Comparison of ENCODE assay signal across 8 cellular contexts in genomic region chr21:39445339-39446269, GRCh38. TPM values are rescaled to one million over a fixed set of nuclear protein-coding genes. Genes with fewer than 3 reads are reported as not detected.
DNase-seq lines count a peak whose midpoint lies in the region; ATAC-seq and TF ChIP-seq lines count a peak whose summit lies in the region.

Gene LCA5L, minus strand, starts transcription at chr21:39445778. Its CDS starts 17,285 bp downstream, at chr21:39428493.

- DNase-seq in ELF-1 (ENCODE audit: low read depth, low spot score): peak; percentile 97
- peak; percentile 94 for DNase-seq in GM23338 (ENCODE audit: low spot score)
- peak; percentile 74 to 79 for DNase-seq in Kasumi-1 (lab: John Stamatoyannopoulos, UW)
- peak; percentile 83 for DNase-seq in RPMI7951 (ENCODE audit: low read depth)
- peak; percentile 88 for DNase-seq in activated T-helper 2 cell treated with anti-CD3 and anti-CD28 coated beads, Interferon-gamma antibody, Interleukin-2, Interleukin-4, amounts not matched to agents 10 μg/mL and 5 μg/mL and 100 μg/mL, durations not matched to agents 14 hours and 24 hours and 36 hours (ENCODE audit: low spot score)
- peak; percentile 92 for DNase-seq in fibroblast of pulmonary artery (ENCODE audit: low read depth)
- peak; percentile 97 for DNase-seq in nephron progenitor cell

- H3K4me3 ChIP-seq in GM23338: peak within 1 kb of the TSS; percentile 92
- H3K4me3 ChIP-seq in fibroblast of pulmonary artery (replicated peaks; ENCODE audit: low read depth, low read length): peak within 1 kb of the TSS; percentile 82

- no peaks in the 10 kb centered on the region; the same call in 2 of the 3 replicates for H3K36me3 Mint-ChIP-seq in GM23338 (ENCODE audit: low read depth)
- H3K36me3 Mint-ChIP-seq in activated T-helper 2 cell treated with anti-CD3 and anti-CD28 coated beads, Interferon-gamma antibody, Interleukin-2, Interleukin-4, amounts not matched to agents 10 μg/mL and 5 μg/mL and 100 μg/mL, durations not matched to agents 14 hours and 24 hours and 36 hours (ENCODE audit: low read depth): no peaks in the 10 kb centered on the region
- peaks cover 5% of the 10 kb centered on the region for H3K36me3 Mint-ChIP-seq in nephron progenitor cell (ENCODE audit: low read depth)
- no peaks in the 10 kb centered on the region for H3K36me3 Mint-ChIP-seq in stimulated activated naive CD8-positive, alpha-beta T cell treated with anti-CD3 and anti-CD28 coated beads, Interleukin-15, Interleukin-2, amounts not matched to agents 100 ng/mL and 50 ng/mL, for 24 hours (ENCODE audit: low read depth)

- H3K27ac Mint-ChIP-seq in GM23338 (peak within 1 kb of the TSS; percentile 91), nephron progenitor cell (peak within 1 kb of the TSS; percentile 98)
- peak within 1 kb of the TSS; percentile 88 for H3K27ac Mint-ChIP-seq in activated T-helper 2 cell treated with anti-CD3 and anti-CD28 coated beads, Interferon-gamma antibody, Interleukin-2, Interleukin-4, amounts not matched to agents 10 μg/mL and 5 μg/mL and 100 μg/mL, durations not matched to agents 14 hours and 24 hours and 36 hours
- H3K27ac Mint-ChIP-seq in stimulated activated naive CD8-positive, alpha-beta T cell treated with anti-CD3 and anti-CD28 coated beads, Interleukin-15, Interleukin-2, amounts not matched to agents 100 ng/mL and 50 ng/mL, for 24 hours: peak within 1 kb of the TSS; percentile 94

- H4K20me1 ChIP-seq in GM23338 (replicated peaks; ENCODE audit: insufficient read depth): no peaks in the 10 kb centered on the region

- peaks cover 28% of the 10 kb centered on the region for H3K4me1 ChIP-seq in GM23338 (ENCODE audit: insufficient read depth)

- no peaks in the 10 kb centered on the region for H3K9me2 ChIP-seq in GM23338 (ENCODE audit: insufficient read depth)

- H3K27me3 ChIP-seq in GM23338 (ENCODE audit: insufficient read depth): no peaks in the 10 kb centered on the region

- H3K9me3 Mint-ChIP-seq in GM23338 (no peaks in the 10 kb centered on the region), nephron progenitor cell (peaks cover 14% of the 10 kb centered on the region)
- no peaks in the 10 kb centered on the region for H3K9me3 Mint-ChIP-seq in activated T-helper 2 cell treated with anti-CD3 and anti-CD28 coated beads, Interferon-gamma antibody, Interleukin-2, Interleukin-4, amounts not matched to agents 10 μg/mL and 5 μg/mL and 100 μg/mL, durations not matched to agents 14 hours and 24 hours and 36 hours
- H3K9me3 Mint-ChIP-seq in stimulated activated naive CD8-positive, alpha-beta T cell treated with anti-CD3 and anti-CD28 coated beads, Interleukin-15, Interleukin-2, amounts not matched to agents 100 ng/mL and 50 ng/mL, for 24 hours: no peaks in the 10 kb centered on the region

- peak; percentile 87 for ATAC-seq in GM23338

- peaks cover 29% of the 10 kb centered on the region for H3K4me1 Mint-ChIP-seq in GM23338
- H3K4me1 Mint-ChIP-seq in activated T-helper 2 cell treated with anti-CD3 and anti-CD28 coated beads, Interferon-gamma antibody, Interleukin-2, Interleukin-4, amounts not matched to agents 10 μg/mL and 5 μg/mL and 100 μg/mL, durations not matched to agents 14 hours and 24 hours and 36 hours (ENCODE audit: low read depth): peaks cover 12% of the 10 kb centered on the region
- H3K4me1 Mint-ChIP-seq in nephron progenitor cell: peaks cover 59% of the 10 kb centered on the region
- H3K4me1 Mint-ChIP-seq in stimulated activated naive CD8-positive, alpha-beta T cell treated with anti-CD3 and anti-CD28 coated beads, Interleukin-15, Interleukin-2, amounts not matched to agents 100 ng/mL and 50 ng/mL, for 24 hours (ENCODE audit: low read depth): peaks cover 21% of the 10 kb centered on the region

- H3K36me3 ChIP-seq in GM23338 (ENCODE audit: insufficient read depth): no peaks in the 10 kb centered on the region

- peak within 1 kb of the TSS; percentile 98 for H2AFZ ChIP-seq in GM23338

- H3K4me2 ChIP-seq in GM23338: peak within 1 kb of the TSS; percentile 94

- H3F3A ChIP-seq in GM23338 (replicated peaks; ENCODE audit: low read depth): peaks cover 8% of the 10 kb centered on the region; the same call in 1 of the 2 replicates

- intact Hi-C loops in activated T-helper 2 cell treated with anti-CD3 and anti-CD28 coated beads, Interferon-gamma antibody, Interleukin-2, Interleukin-4, amounts not matched to agents 10 μg/mL and 5 μg/mL and 100 μg/mL, durations not matched to agents 14 hours and 24 hours and 36 hours (cut with micrococcal nuclease): loop anchor here (2.0 to 5.0 kb wide), 5 partner anchors 57 to 1883 kb away; partner anchors contain the start of genes HMGN1 and PSMG1

- TF ChIP-seq CTCF in GM23338 (conservative IDR thresholded peaks at IDR 0.05; ENCODE audit: low read depth in 2 of 2) (0 out of 4 replicates have a peak, but pooled peaks of 1 of the 2 experiments have one; percentile 7), fibroblast of pulmonary artery (IDR thresholded peaks at IDR 0.05; ENCODE audit: low read length, missing control alignments) (peak; percentile 15), nephron progenitor cell (IDR thresholded peaks at IDR 0.05) (no peak)

- peak within 1 kb of the TSS; percentile 89 for H3K4me3 Mint-ChIP-seq in GM23338
- H3K4me3 Mint-ChIP-seq in activated T-helper 2 cell treated with anti-CD3 and anti-CD28 coated beads, Interferon-gamma antibody, Interleukin-2, Interleukin-4, amounts not matched to agents 10 μg/mL and 5 μg/mL and 100 μg/mL, durations not matched to agents 14 hours and 24 hours and 36 hours (ENCODE audit: low read depth): peak within 1 kb of the TSS; percentile 89
- H3K4me3 Mint-ChIP-seq in nephron progenitor cell: peak within 1 kb of the TSS; percentile 95
- peak within 1 kb of the TSS; percentile 84 for H3K4me3 Mint-ChIP-seq in stimulated activated naive CD8-positive, alpha-beta T cell treated with anti-CD3 and anti-CD28 coated beads, Interleukin-15, Interleukin-2, amounts not matched to agents 100 ng/mL and 50 ng/mL, for 24 hours

- peaks cover 9% of the 10 kb centered on the region for H3K27me3 Mint-ChIP-seq in GM23338 (ENCODE audit: insufficient read depth, low read depth, poor library complexity)
- H3K27me3 Mint-ChIP-seq in activated T-helper 2 cell treated with anti-CD3 and anti-CD28 coated beads, Interferon-gamma antibody, Interleukin-2, Interleukin-4, amounts not matched to agents 10 μg/mL and 5 μg/mL and 100 μg/mL, durations not matched to agents 14 hours and 24 hours and 36 hours (ENCODE audit: low read depth): peaks cover 40% of the 10 kb centered on the region
- peaks cover 12% of the 10 kb centered on the region for H3K27me3 Mint-ChIP-seq in nephron progenitor cell (ENCODE audit: low read depth, poor library complexity)
- no peaks in the 10 kb centered on the region for H3K27me3 Mint-ChIP-seq in stimulated activated naive CD8-positive, alpha-beta T cell treated with anti-CD3 and anti-CD28 coated beads, Interleukin-15, Interleukin-2, amounts not matched to agents 100 ng/mL and 50 ng/mL, for 24 hours

- H3K27ac ChIP-seq in GM23338 (ENCODE audit: low read depth): peak within 1 kb of the TSS; percentile 46; the same call in 1 of the 2 replicates

- no peaks in the 10 kb centered on the region for H3K79me2 ChIP-seq in GM23338 (replicated peaks; ENCODE audit: insufficient read depth)

TF ChIP-seq in GM23338, 12 proteins besides CTCF, POLR2A, EP300 and RAD21:
- TF ChIP-seq ZNF114 (CRISPR knock-in tag; IDR thresholded peaks at IDR 0.05) (no peak), EZH2phosphoT487 (IDR thresholded peaks at IDR 0.05; ENCODE audit: unreplicated experiment) (no peak), STAT1 (IDR thresholded peaks at IDR 0.05; ENCODE audit: unreplicated experiment) (no peak), POLR2AphosphoS5 (IDR thresholded peaks at IDR 0.05; ENCODE audit: low read depth) (peak; percentile 67)

RNA-seq across cellular contexts. Expression of gene LCA5L, which starts in this region (rescaled TPM):
- total RNA-seq in GM23338 (2014; rRNA removed; shearing (Covaris generic)): 0.69 TPM in 1 of 2 replicates, not detected in the other
- polyA plus RNA-seq in GM23338 (2016; fragmentation: Nextera tagmentation; extraction: Ambion mirVana): 0.73 and 1.4 TPM in 2 replicates
- 0.20 and 0.96 TPM in 2 replicates for total RNA-seq in RPMI7951 (2014; rRNA removed; shearing (Covaris generic))
- 0.32 TPM in 1 of 2 replicates, not detected in the other for total RNA-seq in activated T-helper 2 cell treated with anti-CD3 and anti-CD28 coated beads, Interferon-gamma antibody, Interleukin-2, Interleukin-4, amounts not matched to agents 10 μg/mL and 5 μg/mL and 100 μg/mL, durations not matched to agents 14 hours and 24 hours and 36 hours

Comparison
In these comparisons a context has a peak if more than half of its experiments do, and no peak if none do; other contexts are left out.
1. Peak in every context shown above with its lines: DNase-seq, ATAC-seq, H3K4me3 ChIP-seq and H3K27ac ChIP-seq.
2. Peak in DNase-seq in RPMI7951; RNA of the gene not detected or under 1 TPM.
3. Peak in DNase-seq in activated T-helper 2 cell treated with anti-CD3 and anti-CD28 coated beads, Interferon-gamma antibody, Interleukin-2, Interleukin-4, amounts not matched to agents 10 μg/mL and 5 μg/mL and 100 μg/mL, durations not matched to agents 14 hours and 24 hours and 36 hours; RNA of the gene not detected or under 1 TPM.